11 cellular contexts compared by ENCODE assay signal in genomic region chr4:29081230-29081955, GRCh38.
DNase-seq lines count a peak whose midpoint lies in the region; ATAC-seq and TF ChIP-seq lines count a peak whose summit lies in the region.
"Had no signal": no experiment of that assay in that cellular context is flagged by ENCODE, and none has a peak within 500 bp of the region (broad histone marks: within the 10 kb centered on the region; RNA-seq: fewer than 3 reads in every experiment).

No MANE protein-coding gene starts in this region.

- ATAC-seq in GM21515 (IDR thresholded peaks at IDR 0.05; ENCODE audit: unreplicated experiment) (no peak), HG02610 (IDR thresholded peaks at IDR 0.05; ENCODE audit: unreplicated experiment) (no peak), GM18511 (IDR thresholded peaks at IDR 0.05; ENCODE audit: unreplicated experiment) (no peak)
- ATAC-seq: right cardiac atrium had no signal

- H3K9ac ChIP-seq in MM.1S (ENCODE audit: low read length) (no peak overlapping the region), adipocyte (ENCODE audit: low read length) (no peak overlapping the region)

- H3K36me3 Mint-ChIP-seq in activated naive CD8-positive, alpha-beta T cell treated with anti-CD3 and anti-CD28 coated beads for 36 hours = no peaks in the 10 kb centered on the region

- no peaks in the 10 kb centered on the region for H3K79me2 ChIP-seq in MM.1S (ENCODE audit: low read length)

- H3K9me3 ChIP-seq in MM.1S (replicated peaks; ENCODE audit: insufficient read depth, low read length) (no peaks in the 10 kb centered on the region), adipocyte (ENCODE audit: control insufficient read depth, low read length) (no peaks in the 10 kb centered on the region)
- H3K9me3 ChIP-seq: SJCRH30, vagina had no signal

- H3K4me3 ChIP-seq in MM.1S (ENCODE audit: low read length) (no peak overlapping the region), adipocyte (ENCODE audit: low read length) (no peak overlapping the region)
- H3K4me3 ChIP-seq: SJCRH30, vagina had no signal

- H3K4me1 ChIP-seq in MM.1S (ENCODE audit: low read length) = peaks cover 4% of the 10 kb centered on the region
- H3K4me1 ChIP-seq in adipocyte (ENCODE audit: control insufficient read depth, insufficient read depth, low read length) = no peaks in the 10 kb centered on the region
- H3K4me1 ChIP-seq: SJCRH30, vagina had no signal

- H3K27me3 Mint-ChIP-seq in activated naive CD8-positive, alpha-beta T cell treated with anti-CD3 and anti-CD28 coated beads for 36 hours = no peaks in the 10 kb centered on the region

- H3K27ac ChIP-seq in MM.1S (ENCODE audit: low read length) = no peak overlapping the region
- H3K27ac ChIP-seq: SJCRH30, vagina had no signal

- H3K9me3 Mint-ChIP-seq in activated naive CD8-positive, alpha-beta T cell treated with anti-CD3 and anti-CD28 coated beads for 36 hours = peaks cover 2% of the 10 kb centered on the region

- H3K27ac Mint-ChIP-seq in activated naive CD8-positive, alpha-beta T cell treated with anti-CD3 and anti-CD28 coated beads for 36 hours = no peak overlapping the region

- H4K20me1 ChIP-seq in MM.1S (ENCODE audit: insufficient read depth, low read length) = no peaks in the 10 kb centered on the region

- no peak overlapping the region for H2AFZ ChIP-seq in MM.1S (ENCODE audit: low read length)

- no peaks in the 10 kb centered on the region for H3K9me2 ChIP-seq in MM.1S (replicated peaks; ENCODE audit: insufficient read depth, low read length)

- no peaks in the 10 kb centered on the region for H3K4me1 Mint-ChIP-seq in activated naive CD8-positive, alpha-beta T cell treated with anti-CD3 and anti-CD28 coated beads for 36 hours

- H3K36me3 ChIP-seq in MM.1S (replicated peaks; ENCODE audit: insufficient read depth, low read length) (no peaks in the 10 kb centered on the region), adipocyte (ENCODE audit: control insufficient read depth, insufficient read depth, low read length, severe bottlenecking) (no peaks in the 10 kb centered on the region)
- H3K36me3 ChIP-seq: SJCRH30, vagina had no signal

- no peaks in the 10 kb centered on the region for H3F3A ChIP-seq in MM.1S (ENCODE audit: insufficient read depth, low read length)

- peak; percentile 24 for TF ChIP-seq CTCF in MM.1S (IDR thresholded peaks at IDR 0.05; ENCODE audit: low read length)

- no peak overlapping the region for H3K4me2 ChIP-seq in MM.1S (ENCODE audit: low read depth, low read length)

- H3K4me3 Mint-ChIP-seq in activated naive CD8-positive, alpha-beta T cell treated with anti-CD3 and anti-CD28 coated beads for 36 hours = no peak overlapping the region

- H3K27me3 ChIP-seq in MM.1S (replicated peaks; ENCODE audit: insufficient read depth, low read length) (no peaks in the 10 kb centered on the region), adipocyte (replicated peaks; ENCODE audit: control insufficient read depth, insufficient read depth, low read length) (no peaks in the 10 kb centered on the region)
- H3K27me3 ChIP-seq: SJCRH30, vagina had no signal

- peak; percentile 7 for DNase-seq in EH (ENCODE audit: low read depth)
- DNase-seq in MM.1S = no peak
- DNase-seq in adipocyte (ENCODE audit: low read depth) = peak; percentile 53
- DNase-seq in inferior parietal cortex (ENCODE audit: extremely low spot score) = peak; percentile 41
- DNase-seq in activated naive CD8-positive, alpha-beta T cell treated with anti-CD3 and anti-CD28 coated beads for 36 hours = no peak
- DNase-seq: right cardiac atrium had no signal

Comparison
In these comparisons a context has a peak if more than half of its experiments do, and no peak if none do; other contexts are left out.
1. DNase-seq: peak in EH (single experiment), adipocyte (single experiment) and inferior parietal cortex (single experiment); none in MM.1S (single experiment) and activated naive CD8-positive, alpha-beta T cell treated with anti-CD3 and anti-CD28 coated beads for 36 hours (single experiment).